In genomic region chr11:88231894-88232482, GRCh38 we compare ENCODE assay signal across 8 cellular contexts. TPM values are rescaled to one million over a fixed set of nuclear protein-coding genes. Genes with fewer than 3 reads are reported as not detected.
DNase-seq lines count a peak whose midpoint lies in the region; ATAC-seq and TF ChIP-seq lines count a peak whose summit lies in the region.

No MANE protein-coding gene starts in this region.

- no peaks in the 10 kb centered on the region for H3K27me3 ChIP-seq in CD4-positive, alpha-beta memory T cell (ENCODE audit: insufficient read depth, low read length)
- H3K27me3 ChIP-seq in right lobe of liver = no peaks in the 10 kb centered on the region

- no peak for TF ChIP-seq POLR2A in right lobe of liver (IDR thresholded peaks at IDR 0.05)

- peak; percentile 75 for ATAC-seq in GM18517 (IDR thresholded peaks at IDR 0.05; ENCODE audit: unreplicated experiment)
- peak; percentile 95 for ATAC-seq in HG02938 (IDR thresholded peaks at IDR 0.05; ENCODE audit: unreplicated experiment)
- ATAC-seq in right lobe of liver = peak; percentile 76 to 92 (median 84)
- no peak for ATAC-seq in left ventricle myocardium superior

- intact Hi-C loops in CD4-positive, alpha-beta memory T cell (cut with micrococcal nuclease) = loop anchor here (1.0 to 5.0 kb wide), 2 partner anchors 312 to 655 kb away; no protein-coding TSS in a partner anchor
- intact Hi-C loops in MCF 10A (cut with micrococcal nuclease) = loop anchor here (1.0 to 5.0 kb wide), 4 partner anchors 50 to 312 kb away; partner anchors contain the start of gene CTSC
- intact Hi-C loops in right lobe of liver (cut with DNase I) = no loop called here
- intact Hi-C loops in left ventricle myocardium superior (cut with micrococcal nuclease) = no loop called here

- no peaks in the 10 kb centered on the region for H3K4me1 ChIP-seq in CD4-positive, alpha-beta memory T cell (ENCODE audit: insufficient read depth, low read length)
- no peaks in the 10 kb centered on the region for H3K4me1 ChIP-seq in right lobe of liver

- no peaks in the 10 kb centered on the region for H3K36me3 ChIP-seq in CD4-positive, alpha-beta memory T cell (ENCODE audit: insufficient read depth, low read length)
- no peaks in the 10 kb centered on the region for H3K36me3 ChIP-seq in right lobe of liver

- POLR2A ChIA-PET in CD4-positive, alpha-beta memory T cell (lab: Charles Lee; ENCODE audit: partially characterized antibody) = no interaction called here
- POLR2A ChIA-PET in MCF 10A (lab: Yijun Ruan, JAX) = interaction anchor here (0.7 to 1.4 kb wide), 4 partner anchors 52 to 124 kb away, joined by 3 to 5 read pairs (median 4); partner anchors contain the start of gene RAB38

- WGBS in right lobe of liver (ENCODE audit: insufficient coverage, low coverage, low lambda C conversion rate, missing lambda C conversion rate) = 41% methylated on average over 5 of the region's 5 CpGs

- H3K4me3 ChIP-seq in CD4-positive, alpha-beta memory T cell (ENCODE audit: low read length in 2 of 2) = no peak overlapping the region
- no peak overlapping the region for H3K4me3 ChIP-seq in right lobe of liver

- no peak overlapping the region for H3K27ac ChIP-seq in CD4-positive, alpha-beta memory T cell (ENCODE audit: low read depth, low read length)
- H3K27ac ChIP-seq in right lobe of liver = no peak overlapping the region

- DNase-seq in CD4-positive, alpha-beta memory T cell = peak in 3 of 5 donors; percentile 20 to 35 (median 22)
- DNase-seq in NCI-H226 (peak; percentile 26), MCF 10A (ENCODE audit: unreplicated experiment) (peak; percentile 59), right lobe of liver (no peak), NCI-H187 (lab: John Stamatoyannopoulos, UW) (no peak), left ventricle myocardium superior (no peak)

- no peaks in the 10 kb centered on the region for H3K27me3 Mint-ChIP-seq in CD4-positive, alpha-beta memory T cell
- H3K27me3 Mint-ChIP-seq in MCF 10A (ENCODE audit: insufficient read depth, unreplicated experiment) = no peaks in the 10 kb centered on the region

- TF ChIP-seq CTCF in MCF 10A (IDR thresholded peaks at IDR 0.05; ENCODE audit: unreplicated experiment) (peak; percentile 53), right lobe of liver (IDR thresholded peaks at IDR 0.05) (peak; percentile 51 to 63 (median 61))

- no peaks in the 10 kb centered on the region for H3K4me1 Mint-ChIP-seq in CD4-positive, alpha-beta memory T cell
- H3K4me1 Mint-ChIP-seq in MCF 10A (ENCODE audit: insufficient read depth, unreplicated experiment) = peaks cover 5% of the 10 kb centered on the region

- BruUV-seq in MCF 10A (replicated peaks; lab: Mats Ljungman, UMichigan) = no TSS peak

- H3K9me3 ChIP-seq in CD4-positive, alpha-beta memory T cell (ENCODE audit: control insufficient read depth in 1 of 2, low read length in 2 of 2) = peaks cover 0 to 5% of the 10 kb centered on the region in 2 donors
- peaks cover 0 to 6% (median 0%) of the 10 kb centered on the region in 4 donors for H3K9me3 ChIP-seq in right lobe of liver

- H3K4me3 Mint-ChIP-seq in CD4-positive, alpha-beta memory T cell = no peak overlapping the region
- no peak overlapping the region for H3K4me3 Mint-ChIP-seq in MCF 10A (ENCODE audit: unreplicated experiment)

- peaks cover 3 to 35% (median 33%) of the 10 kb centered on the region in 8 donors for H3K9me3 Mint-ChIP-seq in CD4-positive, alpha-beta memory T cell
- peaks cover 15% of the 10 kb centered on the region for H3K9me3 Mint-ChIP-seq in MCF 10A (ENCODE audit: unreplicated experiment)

- H3K36me3 Mint-ChIP-seq in CD4-positive, alpha-beta memory T cell = peaks cover 6 to 25% of the 10 kb centered on the region in 2 donors
- no peaks in the 10 kb centered on the region for H3K36me3 Mint-ChIP-seq in MCF 10A (ENCODE audit: insufficient read depth, unreplicated experiment)

- CTCF ChIA-PET in CD4-positive, alpha-beta memory T cell (lab: Charles Lee; ENCODE audit: partially characterized antibody) = interaction anchor here (0.7 to 4.2 kb wide), 14 partner anchors 9 to 323 kb away, joined by 3 to 39 read pairs (median 4); partner anchors contain the start of gene CTSC
- CTCF ChIA-PET in MCF 10A (lab: Yijun Ruan, JAX) = interaction anchor here (0.6 to 4.9 kb wide), 48 partner anchors 8 to 811 kb away, joined by 3 to 64 read pairs (median 4); partner anchors contain the start of gene RAB38

- no peak overlapping the region for H3K27ac Mint-ChIP-seq in CD4-positive, alpha-beta memory T cell
- no peak overlapping the region for H3K27ac Mint-ChIP-seq in MCF 10A (ENCODE audit: low read depth, unreplicated experiment)

RNA-seq across cellular contexts. Expression of gene RAB38, which starts 56.7 kb away (rescaled TPM):
- under 1 TPM; 0.30 to 0.67 TPM for total RNA-seq in CD4-positive, alpha-beta memory T cell
- polyA plus RNA-seq in CD4-positive, alpha-beta memory T cell = 1 to 10 TPM in 1 of 2 donors, under 1 TPM in 1; 0.46 to 1.0 TPM
- 77.7 and 80.9 TPM in 2 replicates for total RNA-seq in MCF 10A (2022)
- 1 to 10 TPM in 1 of 6 experiments, under 1 TPM in 5; 0.19 to 1.0 (median 0.70) TPM for total RNA-seq in right lobe of liver
- 0.94 TPM for total RNA-seq in left ventricle myocardium superior

Comparison
In these comparisons a context has a peak if more than half of its experiments do, and no peak if none do; other contexts are left out.
1. DNase-seq: peak in CD4-positive, alpha-beta memory T cell (3 of 5), NCI-H226 (single experiment) and MCF 10A (single experiment); none in right lobe of liver (0 of 3), NCI-H187 (0 of 2) and left ventricle myocardium superior (single experiment).
2. RNA of gene RAB38, which starts 56.7 kb away (total RNA-seq): 77.7 to 80.9 TPM in MCF 10A; 0.94 TPM in left ventricle myocardium superior (single experiment), 0.19 to 1.0 TPM in right lobe of liver and 0.30 to 0.67 TPM in CD4-positive, alpha-beta memory T cell; every median in the first group is over 10 times any median in the second.
3. intact Hi-C loops: an anchor here in CD4-positive, alpha-beta memory T cell (1.0 to 5.0 kb wide) and MCF 10A (1.0 to 5.0 kb wide); none called in right lobe of liver and left ventricle myocardium superior.